9 cellular contexts compared by ENCODE assay signal in the genomic region with DNA sequence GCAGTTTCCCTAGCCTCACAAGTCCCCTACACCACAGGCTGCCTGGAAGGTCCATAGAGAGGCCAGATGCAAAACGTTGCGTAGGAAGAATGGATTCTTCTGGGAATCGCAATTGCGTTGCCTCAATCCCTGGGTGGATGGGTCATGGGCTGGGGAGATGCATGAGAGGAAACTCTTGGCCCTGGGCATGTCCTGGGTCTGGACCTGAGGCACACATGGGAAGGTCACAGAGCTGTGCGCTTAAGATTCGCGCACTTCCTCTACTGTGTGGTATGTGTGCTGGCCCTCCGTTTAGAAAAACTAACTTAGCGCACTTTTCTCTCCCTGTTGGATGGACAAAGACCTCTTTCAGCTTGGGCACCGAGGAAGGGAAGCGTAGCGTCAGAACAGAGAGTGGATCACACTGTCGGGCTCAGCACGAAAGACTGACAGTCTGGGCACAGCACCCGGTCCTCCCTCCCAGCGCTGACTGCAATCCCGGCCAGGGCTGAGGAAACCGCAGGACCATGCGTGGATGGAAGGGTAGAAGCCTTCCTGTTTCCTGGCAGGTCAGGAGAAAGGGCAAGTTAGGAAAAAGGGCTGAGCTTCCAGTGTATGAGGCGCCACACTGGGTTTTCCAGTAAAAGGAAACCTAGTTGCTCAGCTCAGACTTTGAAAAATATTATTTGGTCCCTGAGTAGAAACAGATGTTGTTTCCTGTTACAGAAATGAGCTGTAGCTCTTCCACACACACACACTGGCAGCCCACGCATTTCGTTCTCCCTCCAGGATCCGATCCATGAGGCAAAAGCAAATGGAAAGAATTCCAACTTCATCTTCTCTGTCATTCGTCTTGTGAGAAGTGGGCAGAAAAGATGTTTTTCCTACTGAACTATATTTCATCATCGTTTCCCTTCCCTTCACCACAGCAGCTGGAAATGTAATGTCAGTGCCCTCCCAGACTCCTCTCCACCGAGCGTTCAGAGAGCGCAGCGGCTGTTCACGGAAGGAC.
DNase-seq lines count a peak whose midpoint lies in the region; ATAC-seq and TF ChIP-seq lines count a peak whose summit lies in the region.
"Had no signal": no experiment of that assay in that cellular context is flagged by ENCODE, and none has a peak within 500 bp of the region (broad histone marks: within the 10 kb centered on the region; RNA-seq: fewer than 3 reads in every experiment).

No MANE protein-coding gene starts in this region.

- H3K9ac ChIP-seq in BLaER1: no peak overlapping the region

- no peak for TF ChIP-seq CTCF in WI38 (IDR thresholded peaks at IDR 0.05; ENCODE audit: low read depth, low read length)

- intact Hi-C loops in Right ventricle myocardium superior (cut with DNase I): no loop called here

- H3K27ac ChIP-seq in BLaER1: no peak overlapping the region
- H3K27ac ChIP-seq: neutrophil had no signal

- H3K4me3 ChIP-seq in BLaER1 (no peak overlapping the region), WI38 (ENCODE audit: low read depth, low read length) (peak overlapping the region; percentile 44)

- H3K9me3 ChIP-seq in BLaER1: peaks cover 7% of the 10 kb centered on the region
- H3K9me3 ChIP-seq: neutrophil had no signal

- peak overlapping the region; percentile 20; the same call in 1 of the 2 replicates for H3K4me2 ChIP-seq in BLaER1

- no peaks in the 10 kb centered on the region for H4K20me1 ChIP-seq in BLaER1

- H3K27me3 ChIP-seq in BLaER1: no peaks in the 10 kb centered on the region

- no peaks in the 10 kb centered on the region for H3K36me3 ChIP-seq in BLaER1
- H3K36me3 ChIP-seq: neutrophil had no signal

- 0 out of 2 replicates have a peak, but pooled peaks cover 7% of the 10 kb centered on the region for H3K4me1 ChIP-seq in BLaER1

- DNase-seq in Right ventricle myocardium superior (peak; percentile 65), pons (ENCODE audit: low spot score) (peak; percentile 59), NCI-H774 (lab: John Stamatoyannopoulos, UW) (no peak), islet precursor cell (no peak)

- peak; percentile 76 for ATAC-seq in Right ventricle myocardium superior (ENCODE audit: poor library complexity)
- no peak for ATAC-seq in GM18907 (IDR thresholded peaks at IDR 0.05; ENCODE audit: unreplicated experiment)
- no peak for ATAC-seq in HG03280 (IDR thresholded peaks at IDR 0.05; ENCODE audit: unreplicated experiment)

Comparison
In these comparisons a context has a peak if more than half of its experiments do, and no peak if none do; other contexts are left out.
1. DNase-seq: peak in Right ventricle myocardium superior (single experiment) and pons (single experiment); none in NCI-H774 (single experiment) and islet precursor cell (single experiment).